1 cellular context compared by ENCODE assay signal in genomic region chr12:121618659-121619233, GRCh38.
TF ChIP-seq lines count a peak whose summit lies in the region.

No MANE protein-coding gene starts in this region.

TF ChIP-seq in H1, 55 proteins besides CTCF, POLR2A, EP300 and RAD21:
- no peak for TF ChIP-seq CHD7 (IDR thresholded peaks at IDR 0.05; ENCODE audit: insufficient replicate concordance, low read length)
- TF ChIP-seq TCF12 (IDR thresholded peaks at IDR 0.05; ENCODE audit: low read depth, low read length): no peak
- TF ChIP-seq CBX5 (IDR thresholded peaks at IDR 0.05; ENCODE audit: low read depth, low read length): no peak
- no peak for TF ChIP-seq ZNF274 (IDR thresholded peaks at IDR 0.05; ENCODE audit: borderline replicate concordance, extremely low read depth, low read length)
- TF ChIP-seq BRCA1 (IDR thresholded peaks at IDR 0.05; ENCODE audit: low read depth, low read length): no peak
- no peak for TF ChIP-seq TAF7 (optimal IDR thresholded peaks at IDR 0.05; ENCODE audit: borderline replicate concordance, low read depth, low read length)
TF ChIP-seq in H1: peak in this region for 0.
